Comparison of ENCODE assay signal across 8 cellular contexts in genomic region chr12:93183940-93184663, GRCh38.
DNase-seq lines count a peak whose midpoint lies in the region; ATAC-seq and TF ChIP-seq lines count a peak whose summit lies in the region.

No MANE protein-coding gene starts in this region.

- intact Hi-C loops in Right ventricle myocardium superior (cut with DNase I), result no loop called here
- intact Hi-C loops in spleen (cut with DNase I; ENCODE audit: low total_unique reads), result no loop called here

- H3K27me3 ChIP-seq in spleen (replicated peaks in 1 of 7), result no peaks in the 10 kb centered on the region
- no peaks in the 10 kb centered on the region for H3K27me3 ChIP-seq in effector memory CD4-positive, alpha-beta T cell (replicated peaks; ENCODE audit: control insufficient read depth, insufficient read depth, low read length, poor library complexity, severe bottlenecking)

- no peak for TF ChIP-seq POLR2A in spleen (IDR thresholded peaks at IDR 0.05)

- H3K27ac ChIP-seq in spleen, result peak overlapping the region; percentile 13 to 87 (median 78)
- no peak overlapping the region for H3K27ac ChIP-seq in effector memory CD4-positive, alpha-beta T cell (ENCODE audit: insufficient read depth, low read length, poor library complexity, severe bottlenecking)

- DNase-seq in Right ventricle myocardium superior (peak; percentile 62), spleen (no peak), mesenteric fat pad (ENCODE audit: low spot score) (no peak), NCI-H446 treated with DMSO at 0.1 percent for 48 hours (lab: John Stamatoyannopoulos, UW) (no peak)
- DNase-seq in effector memory CD4-positive, alpha-beta T cell, result no peak

- peak; percentile 89 for ATAC-seq in GM18907 (IDR thresholded peaks at IDR 0.05; ENCODE audit: unreplicated experiment)
- ATAC-seq in HG02798 (IDR thresholded peaks at IDR 0.05; ENCODE audit: poor library complexity, unreplicated experiment), result peak; percentile 68
- peak; percentile 88 for ATAC-seq in SK-N-SH treated with all-trans-retinoic acid at 6 μM for 48 hours
- peak; percentile 85 for ATAC-seq in Right ventricle myocardium superior (ENCODE audit: poor library complexity)

- H3K4me3 ChIP-seq in spleen, result peak overlapping the region in 1 of 8 donors; percentile 26
- no peak overlapping the region for H3K4me3 ChIP-seq in effector memory CD4-positive, alpha-beta T cell (ENCODE audit: insufficient read depth, low read depth, low read length, poor library complexity, severe bottlenecking)

- no peak for TF ChIP-seq CTCF in spleen (IDR thresholded peaks at IDR 0.05 in 8 of 11, conservative IDR thresholded peaks at IDR 0.05 in 3 of 11)

- H3K9me3 ChIP-seq in spleen, result no peaks in the 10 kb centered on the region
- H3K9me3 ChIP-seq in effector memory CD4-positive, alpha-beta T cell (ENCODE audit: control insufficient read depth, low read length), result no peaks in the 10 kb centered on the region

- H3K36me3 ChIP-seq in spleen, result no peaks in the 10 kb centered on the region
- no peaks in the 10 kb centered on the region for H3K36me3 ChIP-seq in effector memory CD4-positive, alpha-beta T cell (ENCODE audit: control insufficient read depth, insufficient read depth, low read length)

- 32 to 37% (median 33%) methylated on average over 5 of the region's 5 CpGs for WGBS in spleen, 5 donors

- H3K4me1 ChIP-seq in spleen, result peaks cover 0 to 43% (median 13%) of the 10 kb centered on the region in 6 donors
- H3K4me1 ChIP-seq in effector memory CD4-positive, alpha-beta T cell (ENCODE audit: control insufficient read depth, insufficient read depth, low read length, poor library complexity, severe bottlenecking), result no peaks in the 10 kb centered on the region

TF ChIP-seq in SK-N-SH treated with all-trans-retinoic acid at 6 μM for 48 hours, 23 proteins besides CTCF, POLR2A, EP300 and RAD21:
- no peak for TF ChIP-seq ISL1 (CRISPR knock-in tag; IDR thresholded peaks at IDR 0.05)
- peak; percentile 43; the same call in 1 of the 2 replicates for TF ChIP-seq TOX (CRISPR knock-in tag; IDR thresholded peaks at IDR 0.05; ENCODE audit: borderline replicate concordance)
- TF ChIP-seq RARB (CRISPR knock-in tag; IDR thresholded peaks at IDR 0.05), result peak; percentile 83; the same call in 1 of the 2 replicates
